In genomic region chr20:19074828-19075516, GRCh38 we compare ENCODE assay signal across 8 cellular contexts.
A peak's percentile ranks its signal among the peaks of the same experiment; 100 is the strongest.
DNase-seq lines count a peak whose midpoint lies in the region; ATAC-seq lines count a peak whose summit lies in the region.

No MANE protein-coding gene starts in this region.

- H3K36me3 Mint-ChIP-seq in effector memory CD8-positive, alpha-beta T cell (ENCODE audit: insufficient read depth): no peaks in the 10 kb centered on the region

- DNase-seq in DMS53 (lab: John Stamatoyannopoulos, UW): peak; percentile 63
- DNase-seq in HT1080 (ENCODE audit: low read depth): peak; percentile 34
- no peak for DNase-seq in effector memory CD8-positive, alpha-beta T cell
- DNase-seq in COLO829 (ENCODE audit: low spot score): no peak
- no peak for DNase-seq in H4 (ENCODE audit: low spot score)
- DNase-seq in inferior parietal cortex (ENCODE audit: extremely low spot score): no peak

- H3K9me3 Mint-ChIP-seq in effector memory CD8-positive, alpha-beta T cell: peaks cover 0 to 1% of the 10 kb centered on the region in 2 donors

- H3K27ac Mint-ChIP-seq in effector memory CD8-positive, alpha-beta T cell: no peak overlapping the region

- ATAC-seq in GM19395 (IDR thresholded peaks at IDR 0.05; ENCODE audit: unreplicated experiment) (peak; percentile 49), HG03025 (IDR thresholded peaks at IDR 0.05; ENCODE audit: low FRiP score, unreplicated experiment) (no peak)
- ATAC-seq in effector memory CD8-positive, alpha-beta T cell (replicated peaks): peak; percentile 32

- H3K4me1 Mint-ChIP-seq in effector memory CD8-positive, alpha-beta T cell (ENCODE audit: low read depth in 2 of 2): peaks cover 0 to 3% of the 10 kb centered on the region in 2 donors

- H3K27me3 Mint-ChIP-seq in effector memory CD8-positive, alpha-beta T cell: peaks cover 0 to 8% of the 10 kb centered on the region in 2 donors

- no peak overlapping the region for H3K4me3 Mint-ChIP-seq in effector memory CD8-positive, alpha-beta T cell

Comparison
In these comparisons a context has a peak if more than half of its experiments do, and no peak if none do; other contexts are left out.
1. DNase-seq: peak in DMS53 (single experiment) and HT1080 (single experiment); none in effector memory CD8-positive, alpha-beta T cell (0 of 3), COLO829 (single experiment), H4 (single experiment) and inferior parietal cortex (single experiment).